32 cellular contexts compared by ENCODE assay signal in the genomic region with DNA sequence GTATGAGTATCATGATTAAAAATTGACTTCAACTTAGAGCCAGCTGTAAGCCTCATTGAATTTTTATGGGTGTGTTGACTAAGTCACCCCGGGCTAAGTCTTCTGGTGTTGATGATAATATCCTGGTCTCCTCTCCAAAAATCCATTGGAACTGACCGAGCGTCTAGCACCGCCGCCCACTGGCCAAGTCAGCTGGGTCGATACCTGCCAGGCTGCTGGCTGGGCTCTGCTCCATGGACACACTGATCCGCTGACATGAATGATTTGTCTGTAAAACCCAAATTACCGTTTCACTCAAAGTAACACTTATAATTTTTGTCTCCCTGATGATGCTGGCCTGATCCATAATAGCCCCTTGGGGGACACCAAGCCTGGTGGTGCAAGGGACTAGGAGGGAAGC.
"Had no signal": no experiment of that assay in that cellular context is flagged by ENCODE, and none has a peak within 500 bp of the region (broad histone marks: within the 10 kb centered on the region; RNA-seq: fewer than 3 reads in every experiment).

No MANE protein-coding gene starts in this region.

- H3K27me3 Mint-ChIP-seq: activated CD8-positive, alpha-beta T cell treated with anti-CD3 and anti-CD28 coated beads for 36 hours; activated naive CD4-positive, alpha-beta T cell treated with anti-CD3 and anti-CD28 coated beads, Interleukin-2, amount 10 ng/mL, durations not matched to agents 7 days and 5 days; activated naive CD8-positive, alpha-beta T cell treated with anti-CD3 and anti-CD28 coated beads, Interleukin-2, amount 10 ng/mL, durations not matched to agents 7 days and 5 days; brain had no signal

- H3K27ac Mint-ChIP-seq: activated B cell treated with CpG ODN at 0.5 μM for 24 hours; activated CD8-positive, alpha-beta memory T cell treated with anti-CD3 and anti-CD28 coated beads, Interleukin-2, amount 10 ng/mL, durations not matched to agents 7 days and 5 days; activated CD8-positive, alpha-beta T cell treated with anti-CD3 and anti-CD28 coated beads for 36 hours; activated naive CD4-positive, alpha-beta T cell treated with anti-CD3 and anti-CD28 coated beads, Interleukin-2, amount 10 ng/mL, durations not matched to agents 7 days and 5 days; activated naive CD4-positive, alpha-beta T cell treated with anti-CD3 and anti-CD28 coated beads, Interleukin-2, amount 50 U/mL, for 72 hours; activated naive CD8-positive, alpha-beta T cell treated with anti-CD3 and anti-CD28 coated beads, Interleukin-2, amount 10 ng/mL, durations not matched to agents 7 days and 5 days; activated T-helper 1 cell treated with anti-CD3 and anti-CD28 coated beads, Interleukin-12 subunit alpha, Interleukin-12 subunit beta, Interleukin-2, Interleukin-4 antibody, amounts not matched to agents 30 ng/mL and 10 ng/mL and 1 ng/mL, durations not matched to agents 14 hours and 24 hours and 36 hours; activated T-helper 2 cell treated with anti-CD3 and anti-CD28 coated beads, Interferon-gamma antibody, Interleukin-2, Interleukin-4, amounts not matched to agents 10 μg/mL and 5 μg/mL and 100 μg/mL, durations not matched to agents 14 hours and 24 hours and 36 hours; effector memory CD8-positive, alpha-beta T cell; T-helper 17 cell; T-helper 2 cell treated with Interferon-gamma antibody and Interleukin-4, amounts not matched to agents 5 μg/mL and 100 μg/mL, for 36 hours had no signal

- DNase-seq: activated B cell treated with CpG ODN at 0.5 μM for 24 hours; activated CD4-positive, alpha-beta T cell treated with anti-CD3 and anti-CD28 coated beads for 48 hours; activated CD4-positive, alpha-beta T cell treated with anti-CD3 and anti-CD28 coated beads, Interleukin-2, amount 50 U/mL, for 1 hour; activated CD4-positive, alpha-beta T cell treated with anti-CD3 and anti-CD28 coated beads, Interleukin-2, amount 50 U/mL, for 48 hours; activated CD8-positive, alpha-beta memory T cell treated with anti-CD3 and anti-CD28 coated beads, Interleukin-2, amount 10 ng/mL, durations not matched to agents 7 days and 5 days; activated CD8-positive, alpha-beta memory T cell treated with anti-CD3 and anti-CD28 coated beads, Interleukin-2, amount 50 U/mL, for 4 hours; activated CD8-positive, alpha-beta T cell treated with anti-CD3 and anti-CD28 coated beads for 36 hours; activated naive CD4-positive, alpha-beta T cell treated with anti-CD3 and anti-CD28 coated beads, Interleukin-2, amount 10 ng/mL, durations not matched to agents 7 days and 5 days; activated naive CD8-positive, alpha-beta T cell treated with anti-CD3 and anti-CD28 coated beads, Interleukin-2, amount 10 ng/mL, durations not matched to agents 7 days and 5 days; activated T-cell treated with anti-CD3 and anti-CD28 coated beads, Interleukin-2, amount 50 U/mL, for 1 hour; activated T-cell treated with anti-CD3 and anti-CD28 coated beads, Interleukin-2, amount 50 U/mL, for 48 hours; central memory CD4-positive, alpha-beta T cell; cortex of kidney; dermis blood vessel endothelial cell; effector CD4-positive, alpha-beta T cell; effector memory CD8-positive, alpha-beta T cell; erythroblast; foreskin keratinocyte; gastrocnemius medialis; T-helper 1 cell; T-helper 17 cell; T1000; WERI-Rb-1 had no signal

- H3K9me3 Mint-ChIP-seq: activated B cell treated with CpG ODN at 0.5 μM for 24 hours; activated CD8-positive, alpha-beta T cell treated with anti-CD3 and anti-CD28 coated beads for 36 hours; activated naive CD4-positive, alpha-beta T cell treated with anti-CD3 and anti-CD28 coated beads, Interleukin-2, amount 10 ng/mL, durations not matched to agents 7 days and 5 days; activated naive CD4-positive, alpha-beta T cell treated with anti-CD3 and anti-CD28 coated beads, Interleukin-2, amount 50 U/mL, for 72 hours; activated naive CD8-positive, alpha-beta T cell treated with anti-CD3 and anti-CD28 coated beads, Interleukin-2, amount 10 ng/mL, durations not matched to agents 7 days and 5 days; activated T-helper 1 cell treated with anti-CD3 and anti-CD28 coated beads, Interleukin-12 subunit alpha, Interleukin-12 subunit beta, Interleukin-2, Interleukin-4 antibody, amounts not matched to agents 30 ng/mL and 10 ng/mL and 1 ng/mL, durations not matched to agents 14 hours and 24 hours and 36 hours; activated T-helper 2 cell treated with anti-CD3 and anti-CD28 coated beads, Interferon-gamma antibody, Interleukin-2, Interleukin-4, amounts not matched to agents 10 μg/mL and 5 μg/mL and 100 μg/mL, durations not matched to agents 14 hours and 24 hours and 36 hours; effector memory CD8-positive, alpha-beta T cell; T-helper 2 cell treated with Interferon-gamma antibody and Interleukin-4, amounts not matched to agents 5 μg/mL and 100 μg/mL, for 36 hours had no signal

- H3K9me3 ChIP-seq: ascending aorta, breast epithelium, esophagus muscularis mucosa, gastrocnemius medialis had no signal

- H3K27ac ChIP-seq: ascending aorta, breast epithelium, cardiac muscle cell, esophagus muscularis mucosa, foreskin keratinocyte, gastrocnemius medialis, WERI-Rb-1 had no signal

- H3K4me3 ChIP-seq: ascending aorta, breast epithelium, cardiac muscle cell, esophagus muscularis mucosa, gastrocnemius medialis had no signal

- H3K4me1 Mint-ChIP-seq: activated CD8-positive, alpha-beta memory T cell treated with anti-CD3 and anti-CD28 coated beads, Interleukin-2, amount 10 ng/mL, durations not matched to agents 7 days and 5 days; activated naive CD4-positive, alpha-beta T cell treated with anti-CD3 and anti-CD28 coated beads, Interleukin-2, amount 10 ng/mL, durations not matched to agents 7 days and 5 days; activated naive CD8-positive, alpha-beta T cell treated with anti-CD3 and anti-CD28 coated beads, Interleukin-2, amount 10 ng/mL, durations not matched to agents 7 days and 5 days; T-helper 17 cell had no signal

- H3K27me3 ChIP-seq: ascending aorta, cardiac muscle cell, foreskin keratinocyte had no signal

- H3K36me3 Mint-ChIP-seq: activated CD8-positive, alpha-beta memory T cell treated with anti-CD3 and anti-CD28 coated beads, Interleukin-2, amount 10 ng/mL, durations not matched to agents 7 days and 5 days; activated naive CD4-positive, alpha-beta T cell treated with anti-CD3 and anti-CD28 coated beads, Interleukin-2, amount 10 ng/mL, durations not matched to agents 7 days and 5 days; activated naive CD4-positive, alpha-beta T cell treated with anti-CD3 and anti-CD28 coated beads, Interleukin-2, amount 50 U/mL, for 72 hours; activated naive CD8-positive, alpha-beta T cell treated with anti-CD3 and anti-CD28 coated beads, Interleukin-2, amount 10 ng/mL, durations not matched to agents 7 days and 5 days; brain had no signal

- H3K4me1 ChIP-seq: ascending aorta, breast epithelium, esophagus muscularis mucosa, foreskin keratinocyte, gastrocnemius medialis had no signal

- H3K36me3 ChIP-seq: ascending aorta, breast epithelium, cardiac muscle cell, esophagus muscularis mucosa, gastrocnemius medialis, WERI-Rb-1 had no signal

- H3K4me3 Mint-ChIP-seq: activated B cell treated with CpG ODN at 0.5 μM for 24 hours; activated CD8-positive, alpha-beta memory T cell treated with anti-CD3 and anti-CD28 coated beads, Interleukin-2, amount 10 ng/mL, durations not matched to agents 7 days and 5 days; activated CD8-positive, alpha-beta T cell treated with anti-CD3 and anti-CD28 coated beads for 36 hours; activated naive CD4-positive, alpha-beta T cell treated with anti-CD3 and anti-CD28 coated beads, Interleukin-2, amount 10 ng/mL, durations not matched to agents 7 days and 5 days; activated naive CD8-positive, alpha-beta T cell treated with anti-CD3 and anti-CD28 coated beads, Interleukin-2, amount 10 ng/mL, durations not matched to agents 7 days and 5 days; activated T-helper 1 cell treated with anti-CD3 and anti-CD28 coated beads, Interleukin-12 subunit alpha, Interleukin-12 subunit beta, Interleukin-2, Interleukin-4 antibody, amounts not matched to agents 30 ng/mL and 10 ng/mL and 1 ng/mL, durations not matched to agents 14 hours and 24 hours and 36 hours; brain; effector memory CD8-positive, alpha-beta T cell; T-helper 17 cell; T-helper 2 cell treated with Interferon-gamma antibody and Interleukin-4, amounts not matched to agents 5 μg/mL and 100 μg/mL, for 36 hours had no signal
